In genomic region chr3:38168151-38168987, GRCh38 we compare ENCODE assay signal across 12 cellular contexts. TPM values are rescaled to one million over a fixed set of nuclear protein-coding genes. Genes with fewer than 3 reads are reported as not detected.
DNase-seq lines count a peak whose midpoint lies in the region; ATAC-seq and TF ChIP-seq lines count a peak whose summit lies in the region.
"Had no signal": no experiment of that assay in that cellular context is flagged by ENCODE, and none has a peak within 500 bp of the region (broad histone marks: within the 10 kb centered on the region; RNA-seq: fewer than 3 reads in every experiment).

No MANE protein-coding gene starts in this region.

- ATAC-seq in HG03565 (IDR thresholded peaks at IDR 0.05; ENCODE audit: unreplicated experiment), result no peak

- H3K4me2 ChIP-seq in PC-9, result peak overlapping the region; percentile 81

- peaks cover 38% of the 10 kb centered on the region for H3K4me1 ChIP-seq in PC-9 (replicated peaks; ENCODE audit: insufficient read depth)

- H3K4me3 ChIP-seq in PC-9 (peak overlapping the region; percentile 44; the same call in 1 of the 2 replicates), choroid plexus epithelial cell (ENCODE audit: low read depth, low read length) (no peak overlapping the region)
- H3K4me3 ChIP-seq: lung, transverse colon had no signal

- H3K79me2 ChIP-seq in PC-9 (ENCODE audit: low read depth), result peaks cover 77% of the 10 kb centered on the region

- DNase-seq in ELR (ENCODE audit: low read depth) (peak; percentile 89), PC-9 (peak in 1 of 2 experiments; percentile 46), choroid plexus epithelial cell (ENCODE audit: low read depth) (peak; percentile 73), non-pigmented ciliary epithelial cell (ENCODE audit: low read depth) (peak; percentile 45), substantia nigra (lab: John Stamatoyannopoulos, UW) (no peak), cardiac septum (ENCODE audit: low spot score) (no peak), GOT3 (lab: John Stamatoyannopoulos, UW) (no peak)
- DNase-seq: activated effector memory CD4-positive, alpha-beta T cell treated with anti-CD3 and anti-CD28 coated beads, Interleukin-2, amount 50 U/mL, for 16 hours; NCI-H2029 treated with DMSO at 0.1 percent for 48 hours; transverse colon had no signal

- intact Hi-C loops in PC-9 (cut with micrococcal nuclease; ENCODE audit: unreplicated experiment), result loop anchor here (1.0 kb wide), 1 partner anchor 8 kb away; no protein-coding TSS in a partner anchor
- intact Hi-C loops in cardiac septum (cut with DNase I), result loop anchor here (10.0 kb wide), 1 partner anchor 286 kb away; the partner anchor contains the start of gene ACVR2B

- CTCF ChIA-PET in PC-9 (lab: Charles Lee), result no interaction called here

- peak overlapping the region; percentile 62 for H3K27ac ChIP-seq in PC-9
- H3K27ac ChIP-seq in substantia nigra (ENCODE audit: low read depth, low read length, poor library complexity, severe bottlenecking), result no peak overlapping the region
- H3K27ac ChIP-seq: transverse colon had no signal

- no peaks in the 10 kb centered on the region for H3K9me2 ChIP-seq in PC-9 (ENCODE audit: insufficient read depth)

- peaks cover 25% of the 10 kb centered on the region for H3F3A ChIP-seq in PC-9 (ENCODE audit: insufficient read depth, low read depth)

- H3K27me3 ChIP-seq in PC-9 (ENCODE audit: insufficient read depth, low read depth), result no peaks in the 10 kb centered on the region
- H3K27me3 ChIP-seq: transverse colon had no signal

- TF ChIP-seq CTCF in PC-9 (conservative IDR thresholded peaks at IDR 0.05) (no peak), choroid plexus epithelial cell (conservative IDR thresholded peaks at IDR 0.05; ENCODE audit: low read depth, low read length) (no peak)

- POLR2A ChIA-PET in PC-9 (lab: Charles Lee; ENCODE audit: unreplicated experiment), result no interaction called here

- no peak overlapping the region for H2AFZ ChIP-seq in PC-9

- H3K36me3 ChIP-seq in PC-9 (ENCODE audit: low read depth), result no peaks in the 10 kb centered on the region
- H3K36me3 ChIP-seq: transverse colon had no signal

- H3K9me3 ChIP-seq in PC-9 (ENCODE audit: insufficient read depth, low read depth), result no peaks in the 10 kb centered on the region
- H3K9me3 ChIP-seq: transverse colon had no signal

- BruUV-seq in PC-9 (replicated peaks; lab: Mats Ljungman, UMichigan), result no TSS peak

- H4K20me1 ChIP-seq in PC-9 (ENCODE audit: insufficient read depth), result peaks cover 24% of the 10 kb centered on the region

RNA-seq across cellular contexts. Expression of gene OXSR1, which starts 3.0 kb away (rescaled TPM):
- total RNA-seq in PC-9 (2021) (50.2 and 54.3 TPM in 2 replicates), cardiac septum (30.6 TPM)

RNA-seq across cellular contexts. Expression of gene MYD88, which starts 29.9 kb away (rescaled TPM):
- 25.0 and 27.4 TPM in 2 replicates for total RNA-seq in PC-9 (2021)
- 8.5 TPM for total RNA-seq in cardiac septum

RNA-seq across cellular contexts. Expression of gene ACAA1, which starts 31.4 kb away (rescaled TPM):
- total RNA-seq in PC-9 (2021) (58.9 and 65.8 TPM in 2 replicates), cardiac septum (86.8 TPM)

Comparison
In these comparisons a context has a peak if more than half of its experiments do, and no peak if none do; other contexts are left out.
1. DNase-seq: peak in ELR (single experiment), choroid plexus epithelial cell (single experiment) and non-pigmented ciliary epithelial cell (single experiment); none in substantia nigra (0 of 49), cardiac septum (single experiment) and GOT3 (single experiment).